In genomic region chr9:14437336-14438231, GRCh38 we compare ENCODE assay signal across 13 cellular contexts.
DNase-seq lines count a peak whose midpoint lies in the region; ATAC-seq and TF ChIP-seq lines count a peak whose summit lies in the region.
"Had no signal": no experiment of that assay in that cellular context is flagged by ENCODE, and none has a peak within 500 bp of the region (broad histone marks: within the 10 kb centered on the region; RNA-seq: fewer than 3 reads in every experiment).

No MANE protein-coding gene starts in this region.

- H3K36me3 Mint-ChIP-seq in activated CD8-positive, alpha-beta memory T cell treated with anti-CD3 and anti-CD28 coated beads, Interleukin-2, amount 10 ng/mL, durations not matched to agents 7 days and 5 days, result no peaks in the 10 kb centered on the region
- H3K36me3 Mint-ChIP-seq: stimulated activated effector memory CD8-positive, alpha-beta T cell treated with anti-CD3 and anti-CD28 coated beads, Interleukin-12 subunit alpha, Interleukin-12 subunit beta, amount 100 ng/mL, for 72 hours had no signal

- no peak overlapping the region for H3K27ac Mint-ChIP-seq in activated CD8-positive, alpha-beta memory T cell treated with anti-CD3 and anti-CD28 coated beads, Interleukin-2, amount 10 ng/mL, durations not matched to agents 7 days and 5 days
- H3K27ac Mint-ChIP-seq: stimulated activated effector memory CD8-positive, alpha-beta T cell treated with anti-CD3 and anti-CD28 coated beads, Interleukin-12 subunit alpha, Interleukin-12 subunit beta, amount 100 ng/mL, for 72 hours had no signal

- intact Hi-C loops in Right ventricle myocardium inferior (cut with DNase I) (loop anchor here (10.0 kb wide), 1 partner anchor 1403 kb away; no protein-coding TSS in a partner anchor), Right ventricle myocardium superior (cut with DNase I) (loop anchor here (10.0 kb wide), 1 partner anchor 1403 kb away; no protein-coding TSS in a partner anchor), heart right ventricle (cut with DNase I) (loop anchor here in 4 of 10 donors (10.0 kb wide), 4 partner anchors 1083 to 1713 kb away; no protein-coding TSS in a partner anchor), uterus (cut with DNase I; ENCODE audit: low total_unique reads) (no loop called here)

- H3K4me3 Mint-ChIP-seq in activated CD8-positive, alpha-beta memory T cell treated with anti-CD3 and anti-CD28 coated beads, Interleukin-2, amount 10 ng/mL, durations not matched to agents 7 days and 5 days, result no peak overlapping the region
- H3K4me3 Mint-ChIP-seq: stimulated activated effector memory CD8-positive, alpha-beta T cell treated with anti-CD3 and anti-CD28 coated beads, Interleukin-12 subunit alpha, Interleukin-12 subunit beta, amount 100 ng/mL, for 72 hours had no signal

- H3K4me1 Mint-ChIP-seq in activated CD8-positive, alpha-beta memory T cell treated with anti-CD3 and anti-CD28 coated beads, Interleukin-2, amount 10 ng/mL, durations not matched to agents 7 days and 5 days, result no peaks in the 10 kb centered on the region
- H3K4me1 Mint-ChIP-seq: stimulated activated effector memory CD8-positive, alpha-beta T cell treated with anti-CD3 and anti-CD28 coated beads, Interleukin-12 subunit alpha, Interleukin-12 subunit beta, amount 100 ng/mL, for 72 hours had no signal

- H3K4me3 ChIP-seq in heart right ventricle (no peak overlapping the region), uterus (no peak overlapping the region)
- H3K4me3 ChIP-seq: mucosa of descending colon had no signal

- H3K4me1 ChIP-seq in heart right ventricle (peaks cover 3 to 55% (median 23%) of the 10 kb centered on the region in 9 donors), uterus (no peaks in the 10 kb centered on the region)

- H3K27me3 Mint-ChIP-seq in activated CD8-positive, alpha-beta memory T cell treated with anti-CD3 and anti-CD28 coated beads, Interleukin-2, amount 10 ng/mL, durations not matched to agents 7 days and 5 days, result peaks cover 5% of the 10 kb centered on the region

- no peaks in the 10 kb centered on the region for H3K9me3 ChIP-seq in heart right ventricle
- H3K9me3 ChIP-seq in uterus, result no peaks in the 10 kb centered on the region
- H3K9me3 ChIP-seq: mucosa of descending colon had no signal

- ATAC-seq in Right ventricle myocardium inferior (no peak), Right ventricle myocardium superior (ENCODE audit: poor library complexity) (no peak), heart right ventricle (no peak)
- ATAC-seq in activated CD8-positive, alpha-beta memory T cell treated with anti-CD3 and anti-CD28 coated beads, Interleukin-2, amount 10 ng/mL, durations not matched to agents 7 days and 5 days, result no peak
- ATAC-seq: mucosa of descending colon; stimulated activated effector memory CD8-positive, alpha-beta T cell treated with anti-CD3 and anti-CD28 coated beads, Interleukin-12 subunit alpha, Interleukin-12 subunit beta, amount 100 ng/mL, for 72 hours had no signal

- no peaks in the 10 kb centered on the region for H3K9me3 Mint-ChIP-seq in activated CD8-positive, alpha-beta memory T cell treated with anti-CD3 and anti-CD28 coated beads, Interleukin-2, amount 10 ng/mL, durations not matched to agents 7 days and 5 days (ENCODE audit: low read depth)
- H3K9me3 Mint-ChIP-seq: stimulated activated effector memory CD8-positive, alpha-beta T cell treated with anti-CD3 and anti-CD28 coated beads, Interleukin-12 subunit alpha, Interleukin-12 subunit beta, amount 100 ng/mL, for 72 hours had no signal

- H3K27ac ChIP-seq in heart right ventricle (peak overlapping the region in 7 of 10 donors; percentile 19 to 88 (median 52)), uterus (peak overlapping the region; percentile 24 to 74)

- H3K36me3 ChIP-seq in heart right ventricle (no peaks in the 10 kb centered on the region), uterus (no peaks in the 10 kb centered on the region)

- H3K27me3 ChIP-seq in heart right ventricle (no peaks in the 10 kb centered on the region), uterus (no peaks in the 10 kb centered on the region)

- no peak for TF ChIP-seq POLR2A in uterus (IDR thresholded peaks at IDR 0.05)

- DNase-seq in Right ventricle myocardium inferior (ENCODE audit: missing footprints) (peak; percentile 62), Right ventricle myocardium superior (no peak), NCI-H82 treated with DMSO at 0.1 percent for 48 hours (lab: John Stamatoyannopoulos, UW; ENCODE audit: unreplicated experiment) (peak; percentile 82), heart right ventricle (peak in 1 of 2 donors; percentile 23), uterus (peak; percentile 18 to 27), activated T-cell treated with anti-CD3 and anti-CD28 coated beads for 4 hours (no peak), GM19238 (ENCODE audit: insufficient read length, low spot score) (no peak)
- DNase-seq in activated CD8-positive, alpha-beta memory T cell treated with anti-CD3 and anti-CD28 coated beads, Interleukin-2, amount 10 ng/mL, durations not matched to agents 7 days and 5 days, result no peak
- DNase-seq: activated T-cell treated with anti-CD3 and anti-CD28 coated beads, Interleukin-2, amount 50 U/mL, for 48 hours; central memory CD4-positive, alpha-beta T cell; stimulated activated CD4-positive, alpha-beta T cell treated with anti-CD3 and anti-CD28 coated beads, Interleukin-12 subunit alpha, Interleukin-12 subunit beta, amount 100 ng/mL, for 4 hours had no signal

- WGBS in heart right ventricle, 2 donors, result 29 to 41% methylated on average over 16 of the region's 16 CpGs

- TF ChIP-seq CTCF in heart right ventricle (IDR thresholded peaks at IDR 0.05) (no peak), uterus (IDR thresholded peaks at IDR 0.05) (no peak)

- CTCF ChIA-PET in activated CD8-positive, alpha-beta memory T cell treated with anti-CD3 and anti-CD28 coated beads, Interleukin-2, amount 10 ng/mL, durations not matched to agents 7 days and 5 days (lab: Charles Lee), result interaction anchor here (1.5 kb wide), 1 partner anchor 8 kb away, joined by 5 read pairs; no protein-coding TSS in a partner anchor

Comparison
In these comparisons a context has a peak if more than half of its experiments do, and no peak if none do; other contexts are left out.
1. DNase-seq: peak in Right ventricle myocardium inferior (single experiment), NCI-H82 treated with DMSO at 0.1 percent for 48 hours (single experiment) and uterus (2 of 2); none in Right ventricle myocardium superior (single experiment), activated CD8-positive, alpha-beta memory T cell treated with anti-CD3 and anti-CD28 coated beads, Interleukin-2, amount 10 ng/mL, durations not matched to agents 7 days and 5 days (single experiment), activated T-cell treated with anti-CD3 and anti-CD28 coated beads for 4 hours (single experiment) and GM19238 (single experiment).